ENCODE assay signal across 14 cellular contexts in the genomic region with DNA sequence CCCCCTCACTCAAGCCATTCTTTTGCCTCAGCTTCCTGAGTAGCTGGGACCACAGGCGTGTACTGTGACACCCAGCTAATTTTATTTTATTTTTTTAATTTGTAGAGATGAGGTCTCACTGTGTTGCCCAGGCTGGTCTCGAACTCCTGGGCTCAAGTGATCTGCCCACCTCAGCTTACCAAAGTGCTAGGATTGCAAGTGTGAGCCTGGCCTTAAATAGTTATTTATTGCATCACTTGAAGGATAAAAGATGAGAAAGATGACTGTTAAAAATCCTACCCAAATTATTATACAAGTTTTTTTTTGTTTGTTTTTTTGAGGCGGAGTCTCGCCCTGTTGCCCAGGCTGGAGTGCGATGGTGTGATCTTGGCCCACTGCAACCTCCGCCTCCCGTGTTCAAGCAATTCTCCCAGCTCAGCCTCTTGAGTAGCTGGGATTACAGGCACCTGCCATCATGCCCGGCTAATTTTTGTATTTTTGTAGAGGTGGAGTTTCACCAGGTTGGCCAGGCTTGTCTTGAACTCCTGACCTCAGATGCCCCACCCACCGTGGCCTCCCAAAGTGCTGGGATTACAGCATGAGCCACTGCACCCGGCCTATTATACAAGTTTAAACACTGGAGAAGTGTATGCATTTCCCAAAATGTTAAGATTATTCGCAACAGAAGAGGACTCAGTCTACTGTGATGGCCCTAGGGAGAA. TPM values are rescaled to one million over a fixed set of nuclear protein-coding genes. Genes with fewer than 3 reads are reported as not detected.
A peak's percentile ranks its signal among the peaks of the same experiment; 100 is the strongest.
DNase-seq lines count a peak whose midpoint lies in the region; ATAC-seq and TF ChIP-seq lines count a peak whose summit lies in the region.
"Had no signal": no experiment of that assay in that cellular context is flagged by ENCODE, and none has a peak within 500 bp of the region (broad histone marks: within the 10 kb centered on the region; RNA-seq: fewer than 3 reads in every experiment).

No MANE protein-coding gene starts in this region.

- no peak for ATAC-seq in activated T-cell treated with anti-CD3 and anti-CD28 coated beads, Interleukin-2, amount 50 U/mL, for 72 hours (replicated peaks in 1 of 2)

- no peak for TF ChIP-seq EP300 in sigmoid colon (IDR thresholded peaks at IDR 0.05)

- H3K4me1 Mint-ChIP-seq in activated T-cell treated with anti-CD3 and anti-CD28 coated beads, Interleukin-2, amount 50 U/mL, for 72 hours (ENCODE audit: low read depth), result peaks cover 48% of the 10 kb centered on the region
- peaks cover 6% of the 10 kb centered on the region for H3K4me1 Mint-ChIP-seq in glutamatergic neuron (ENCODE audit: low read depth, unreplicated experiment)

- H3K27me3 ChIP-seq in esophagus squamous epithelium (no peaks in the 10 kb centered on the region), sigmoid colon (no peaks in the 10 kb centered on the region)
- H3K27me3 ChIP-seq: neutrophil had no signal

- H3K27ac ChIP-seq in esophagus squamous epithelium (peak overlapping the region; percentile 34 to 97 (median 84)), sigmoid colon (peak overlapping the region; percentile 74 to 98 (median 96)), caudate nucleus (ENCODE audit: low read depth, low read length) (no peak overlapping the region)
- H3K27ac ChIP-seq: neutrophil had no signal

- TF ChIP-seq CTCF in NB4 (IDR thresholded peaks at IDR 0.05; ENCODE audit: low read depth, low read length) (no peak), esophagus squamous epithelium (IDR thresholded peaks at IDR 0.05) (no peak), sigmoid colon (IDR thresholded peaks at IDR 0.05) (no peak), glutamatergic neuron (IDR thresholded peaks at IDR 0.05; ENCODE audit: partially characterized antibody, unreplicated experiment) (no peak)

- H3K36me3 ChIP-seq in esophagus squamous epithelium (peaks cover 0 to 48% (median 28%) of the 10 kb centered on the region in 3 donors), sigmoid colon (peaks cover 12 to 34% (median 25%) of the 10 kb centered on the region in 4 donors)

- H3K36me3 Mint-ChIP-seq in activated T-cell treated with anti-CD3 and anti-CD28 coated beads, Interleukin-2, amount 50 U/mL, for 72 hours (ENCODE audit: insufficient read depth in 2 of 2), result peaks cover 10 to 32% of the 10 kb centered on the region in 2 donors
- no peaks in the 10 kb centered on the region for H3K36me3 Mint-ChIP-seq in glutamatergic neuron (ENCODE audit: unreplicated experiment)

- WGBS in esophagus squamous epithelium, 2 donors, result 65 to 80% methylated on average over 9 to 11 of the region's 11 CpGs
- WGBS in sigmoid colon, 2 donors, result 75 to 89% methylated on average over 11 of the region's 11 CpGs

- TF ChIP-seq POLR2A in NB4 (IDR thresholded peaks at IDR 0.05; ENCODE audit: extremely low read depth, insufficient read length) (no peak), esophagus squamous epithelium (IDR thresholded peaks at IDR 0.05) (no peak), sigmoid colon (IDR thresholded peaks at IDR 0.05) (no peak)

- H3K27me3 Mint-ChIP-seq in activated T-cell treated with anti-CD3 and anti-CD28 coated beads, Interleukin-2, amount 50 U/mL, for 72 hours (ENCODE audit: low read depth), result no peaks in the 10 kb centered on the region
- H3K27me3 Mint-ChIP-seq in glutamatergic neuron (ENCODE audit: unreplicated experiment), result peaks cover 9% of the 10 kb centered on the region

- peaks cover 23 to 69% (median 47%) of the 10 kb centered on the region in 3 donors for H3K4me1 ChIP-seq in esophagus squamous epithelium
- peaks cover 0 to 53% (median 47%) of the 10 kb centered on the region in 4 donors for H3K4me1 ChIP-seq in sigmoid colon

- H3K9me3 ChIP-seq in esophagus squamous epithelium (no peaks in the 10 kb centered on the region), sigmoid colon (no peaks in the 10 kb centered on the region)
- H3K9me3 ChIP-seq: neutrophil had no signal

- peak overlapping the region; percentile 80 for H3K4me3 ChIP-seq in NB4 (ENCODE audit: low read depth, low read length)
- H3K4me3 ChIP-seq in esophagus squamous epithelium, result no peak overlapping the region
- H3K4me3 ChIP-seq in sigmoid colon, result no peak overlapping the region

- DNase-seq in activated T-cell treated with anti-CD3 and anti-CD28 coated beads, Interleukin-2, amount 50 U/mL, for 72 hours, result no peak
- no peak for DNase-seq in activated T-cell treated with anti-CD3 and anti-CD28 coated beads, Interleukin-2, amount 50 U/mL, for 48 hours
- no peak for DNase-seq in NB4 (ENCODE audit: low read depth)
- DNase-seq in esophagus squamous epithelium (lab: John Stamatoyannopoulos, UW), result no peak
- no peak for DNase-seq in sigmoid colon
- no peak for DNase-seq in glutamatergic neuron
- no peak for DNase-seq in NAMALWA (ENCODE audit: low spot score)
- no peak for DNase-seq in caudate nucleus (lab: John Stamatoyannopoulos, UW)
- DNase-seq: central memory CD4-positive, alpha-beta T cell; DMS53; stimulated activated CD4-positive, alpha-beta T cell treated with anti-CD3 and anti-CD28 coated beads, Interleukin-12 subunit alpha, Interleukin-12 subunit beta, amount 100 ng/mL, for 4 hours had no signal

- no peaks in the 10 kb centered on the region for H3K9me3 Mint-ChIP-seq in activated T-cell treated with anti-CD3 and anti-CD28 coated beads, Interleukin-2, amount 50 U/mL, for 72 hours
- no peaks in the 10 kb centered on the region for H3K9me3 Mint-ChIP-seq in glutamatergic neuron (ENCODE audit: unreplicated experiment)

- intact Hi-C loops in esophagus squamous epithelium (cut with DNase I), result no loop called here
- intact Hi-C loops in sigmoid colon (cut with DNase I), result no loop called here

- peak overlapping the region; percentile 99 to 100 for H3K4me3 Mint-ChIP-seq in activated T-cell treated with anti-CD3 and anti-CD28 coated beads, Interleukin-2, amount 50 U/mL, for 72 hours
- H3K4me3 Mint-ChIP-seq in glutamatergic neuron (ENCODE audit: unreplicated experiment), result no peak overlapping the region

- peak overlapping the region; percentile 70 for H3K27ac Mint-ChIP-seq in activated T-cell treated with anti-CD3 and anti-CD28 coated beads, Interleukin-2, amount 50 U/mL, for 72 hours
- no peak overlapping the region for H3K27ac Mint-ChIP-seq in glutamatergic neuron (ENCODE audit: unreplicated experiment)

RNA-seq across cellular contexts. Expression of a gene that starts 2.3 kb away (rescaled TPM):
- total RNA-seq in activated T-cell treated with anti-CD3 and anti-CD28 coated beads, Interleukin-2, amount 50 U/mL, for 72 hours, result 10 to 100 TPM; 28.4 to 31.7 TPM
- total RNA-seq in esophagus squamous epithelium, result 10 to 100 TPM; 38.5 to 71.5 (median 54.5) TPM
- 10 to 100 TPM; 54.8 to 76.5 (median 66.9) TPM for total RNA-seq in sigmoid colon
- 10 to 100 TPM; 14.4 to 28.5 (median 15.0) TPM for polyA plus RNA-seq in sigmoid colon
- 34.6 TPM for total RNA-seq in glutamatergic neuron (ENCODE audit: unreplicated experiment)

RNA-seq across cellular contexts. Expression of a gene that starts 9.6 kb away (rescaled TPM):
- 10 to 100 TPM; 32.7 to 34.5 TPM for total RNA-seq in activated T-cell treated with anti-CD3 and anti-CD28 coated beads, Interleukin-2, amount 50 U/mL, for 72 hours
- 10 to 100 TPM in 3 of 4 donors, 1 to 10 TPM in 1; 6.2 to 18.7 (median 12.4) TPM for total RNA-seq in esophagus squamous epithelium
- 10 to 100 TPM; 38.9 to 76.4 (median 46.6) TPM for total RNA-seq in sigmoid colon
- 10 to 100 TPM in 1 of 3 donors, 1 to 10 TPM in 2; 2.5 to 13.4 (median 9.0) TPM for polyA plus RNA-seq in sigmoid colon
- 20.0 TPM for total RNA-seq in glutamatergic neuron (ENCODE audit: unreplicated experiment)

RNA-seq across cellular contexts. Expression of a gene that starts 25.1 kb away (rescaled TPM):
- total RNA-seq in activated T-cell treated with anti-CD3 and anti-CD28 coated beads, Interleukin-2, amount 50 U/mL, for 72 hours, result 10 to 100 TPM; 67.9 to 81.4 TPM
- total RNA-seq in esophagus squamous epithelium, result 10 to 100 TPM; 33.9 to 49.7 (median 44.4) TPM
- total RNA-seq in sigmoid colon, result 10 to 100 TPM; 41.4 to 50.1 (median 44.7) TPM
- 10 to 100 TPM; 15.0 to 30.4 (median 20.6) TPM for polyA plus RNA-seq in sigmoid colon
- total RNA-seq in glutamatergic neuron (ENCODE audit: unreplicated experiment), result 73.0 TPM

RNA-seq across cellular contexts. Expression of a gene that starts 31.7 kb away (rescaled TPM):
- total RNA-seq in activated T-cell treated with anti-CD3 and anti-CD28 coated beads, Interleukin-2, amount 50 U/mL, for 72 hours, result not detected
- total RNA-seq in esophagus squamous epithelium, result 1 to 10 TPM; 2.1 to 4.5 (median 2.8) TPM
- total RNA-seq in sigmoid colon, result not detected
- polyA plus RNA-seq in sigmoid colon, result under 1 TPM in 1 of 3 donors, not detected in 2; 0.09 TPM
- total RNA-seq in glutamatergic neuron (ENCODE audit: unreplicated experiment), result 9.3 TPM
- total RNA-seq: M059J had no signal
- polyA plus RNA-seq: AG04450 had no signal
